In the genomic region with DNA sequence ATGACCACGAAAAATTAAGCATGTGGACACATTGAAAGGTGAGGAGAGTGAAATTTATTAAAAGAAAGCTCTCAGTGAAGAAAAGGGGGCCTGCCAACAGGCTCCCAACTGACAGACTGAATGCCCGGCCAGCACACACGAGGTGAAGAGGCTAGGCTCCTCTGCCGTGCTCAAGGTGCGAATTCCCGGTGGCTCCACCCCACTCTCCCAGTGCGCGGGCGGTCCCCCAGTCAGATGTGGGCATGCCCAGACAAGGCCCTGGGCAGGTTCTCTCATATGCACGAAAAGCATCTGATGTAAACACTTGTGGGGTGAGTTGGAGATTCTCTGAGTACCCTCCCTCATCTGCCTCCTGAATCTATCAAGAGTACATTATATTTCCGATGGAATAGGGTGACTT, we compare ENCODE assay signal across 23 cellular contexts.
"Had no signal": no experiment of that assay in that cellular context is flagged by ENCODE, and none has a peak within 500 bp of the region (broad histone marks: within the 10 kb centered on the region; RNA-seq: fewer than 3 reads in every experiment).

No MANE protein-coding gene starts in this region.

- DNase-seq: Kasumi-1, MM.1S, NCI-H1092 treated with DMSO at 0.1 percent for 48 hours, NCI-H1436, NCI-H187, NCI-H2029, NCI-H2081 treated with DMSO at 0.1 percent for 48 hours, NCI-H226, NCI-H446, NCI-H510A, NCI-H524 treated with DMSO at 0.1 percent for 48 hours, NCI-H69, NCI-H774, Right ventricle myocardium superior, RPMI8226, SIG-M5 had no signal

- FAIRE-seq: HepG2, K562, RCC 7860 had no signal

- H3K4me3 Mint-ChIP-seq: IgD-negative memory B cell had no signal

- H3K4me2 ChIP-seq: KMS-11 had no signal

- H3K9me3 ChIP-seq: SJSA1 had no signal

- ATAC-seq: HepG2, K562 had no signal

- H3K36me3 ChIP-seq: SJSA1 had no signal

- H3K27me3 ChIP-seq: SJSA1 had no signal

- H3K27ac Mint-ChIP-seq: IgD-negative memory B cell had no signal

- H3K4me1 ChIP-seq: SJSA1 had no signal

- H3K4me1 Mint-ChIP-seq: IgD-negative memory B cell had no signal

- H3K9ac ChIP-seq: KMS-11 had no signal

- H3K36me3 Mint-ChIP-seq: IgD-negative memory B cell had no signal

- H3K4me3 ChIP-seq: K562, SJSA1, SK-N-MC had no signal

- H3K27ac ChIP-seq: KMS-11, SJSA1, SK-N-MC had no signal
